ENCODE assay signal across 1 cellular context in genomic region chr16:62213763-62214162, GRCh38.
TF ChIP-seq lines count a peak whose summit lies in the region.

No MANE protein-coding gene starts in this region.

TF ChIP-seq in SK-N-SH, 30 proteins besides CTCF, POLR2A, EP300 and RAD21 (continued from another document):
- TF ChIP-seq, protein P1, sequence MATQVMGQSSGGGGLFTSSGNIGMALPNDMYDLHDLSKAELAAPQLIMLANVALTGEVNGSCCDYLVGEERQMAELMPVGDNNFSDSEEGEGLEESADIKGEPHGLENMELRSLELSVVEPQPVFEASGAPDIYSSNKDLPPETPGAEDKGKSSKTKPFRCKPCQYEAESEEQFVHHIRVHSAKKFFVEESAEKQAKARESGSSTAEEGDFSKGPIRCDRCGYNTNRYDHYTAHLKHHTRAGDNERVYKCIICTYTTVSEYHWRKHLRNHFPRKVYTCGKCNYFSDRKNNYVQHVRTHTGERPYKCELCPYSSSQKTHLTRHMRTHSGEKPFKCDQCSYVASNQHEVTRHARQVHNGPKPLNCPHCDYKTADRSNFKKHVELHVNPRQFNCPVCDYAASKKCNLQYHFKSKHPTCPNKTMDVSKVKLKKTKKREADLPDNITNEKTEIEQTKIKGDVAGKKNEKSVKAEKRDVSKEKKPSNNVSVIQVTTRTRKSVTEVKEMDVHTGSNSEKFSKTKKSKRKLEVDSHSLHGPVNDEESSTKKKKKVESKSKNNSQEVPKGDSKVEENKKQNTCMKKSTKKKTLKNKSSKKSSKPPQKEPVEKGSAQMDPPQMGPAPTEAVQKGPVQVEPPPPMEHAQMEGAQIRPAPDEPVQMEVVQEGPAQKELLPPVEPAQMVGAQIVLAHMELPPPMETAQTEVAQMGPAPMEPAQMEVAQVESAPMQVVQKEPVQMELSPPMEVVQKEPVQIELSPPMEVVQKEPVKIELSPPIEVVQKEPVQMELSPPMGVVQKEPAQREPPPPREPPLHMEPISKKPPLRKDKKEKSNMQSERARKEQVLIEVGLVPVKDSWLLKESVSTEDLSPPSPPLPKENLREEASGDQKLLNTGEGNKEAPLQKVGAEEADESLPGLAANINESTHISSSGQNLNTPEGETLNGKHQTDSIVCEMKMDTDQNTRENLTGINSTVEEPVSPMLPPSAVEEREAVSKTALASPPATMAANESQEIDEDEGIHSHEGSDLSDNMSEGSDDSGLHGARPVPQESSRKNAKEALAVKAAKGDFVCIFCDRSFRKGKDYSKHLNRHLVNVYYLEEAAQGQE (IDR thresholded peaks at IDR 0.05; ENCODE audit: low read depth, low read length) = no peak
- no peak for TF ChIP-seq SIN3A (IDR thresholded peaks at IDR 0.05; ENCODE audit: borderline replicate concordance, low read depth, low read length)
TF ChIP-seq in SK-N-SH: peak in this region for 0.
